In genomic region chr9:97908736-97909135, GRCh38 we compare ENCODE assay signal across 1 cellular context.
TF ChIP-seq lines count a peak whose summit lies in the region.

No MANE protein-coding gene starts in this region.

TF ChIP-seq in WTC11, 78 proteins besides CTCF, POLR2A, EP300 and RAD21 (continued from another document):
- TF ChIP-seq ATF2 (CRISPR knock-in tag; IDR thresholded peaks at IDR 0.05; ENCODE audit: borderline replicate concordance, low read depth) (no peak), HMGA2 (CRISPR knock-in tag; IDR thresholded peaks at IDR 0.05) (no peak), ZNF532 (CRISPR knock-in tag; IDR thresholded peaks at IDR 0.05; ENCODE audit: borderline replicate concordance) (no peak), IRF2 (CRISPR knock-in tag; IDR thresholded peaks at IDR 0.05; ENCODE audit: borderline replicate concordance, low read depth) (no peak), TCF7 (CRISPR knock-in tag; IDR thresholded peaks at IDR 0.05; ENCODE audit: low read depth) (no peak), ZNF232 (CRISPR knock-in tag; IDR thresholded peaks at IDR 0.05) (no peak), AR (CRISPR knock-in tag; IDR thresholded peaks at IDR 0.05) (no peak), JAZF1 (CRISPR knock-in tag; IDR thresholded peaks at IDR 0.05) (no peak), SP1 (CRISPR knock-in tag; conservative IDR thresholded peaks at IDR 0.05) (no peak), GABPB1 (CRISPR knock-in tag; IDR thresholded peaks at IDR 0.05) (no peak), ZNF281 (CRISPR knock-in tag; IDR thresholded peaks at IDR 0.05) (no peak), FOXK1 (CRISPR knock-in tag; IDR thresholded peaks at IDR 0.05) (no peak)
TF ChIP-seq in WTC11: peak in this region for 0.
